Comparison of ENCODE assay signal across 8 cellular contexts in genomic region chr15:49169880-49170597, GRCh38. TPM values are rescaled to one million over a fixed set of nuclear protein-coding genes. Genes with fewer than 3 reads are reported as not detected.
DNase-seq lines count a peak whose midpoint lies in the region; ATAC-seq and TF ChIP-seq lines count a peak whose summit lies in the region.

GALK2 (plus strand) TSS chr15:49170247; CDS start chr15:49170323, 76 bp downstream.

- CTCF ChIA-PET in activated B cell treated with CpG ODN at 0.5 μM for 24 hours (lab: Charles Lee), result no interaction called here

- peaks cover 30% of the 10 kb centered on the region for H3K4me1 Mint-ChIP-seq in activated B cell treated with CpG ODN at 0.5 μM for 24 hours

- H3K27me3 Mint-ChIP-seq in activated B cell treated with CpG ODN at 0.5 μM for 24 hours, result no peaks in the 10 kb centered on the region

- peaks cover 5% of the 10 kb centered on the region for H3K36me3 Mint-ChIP-seq in activated B cell treated with CpG ODN at 0.5 μM for 24 hours (ENCODE audit: low read depth)

- POLR2A ChIA-PET in activated B cell treated with CpG ODN at 0.5 μM for 24 hours (lab: Charles Lee), result interaction anchor here (0.9 to 1.9 kb wide), 3 partner anchors 14 to 451 kb away, joined by 3 to 15 read pairs (median 4); partner anchors contain the start of genes COPS2, DTWD1 and FAM227B

- intact Hi-C loops in activated B cell treated with CpG ODN at 0.5 μM for 24 hours (cut with micrococcal nuclease), result loop anchor here (1.0 to 5.0 kb wide), 2 partner anchors 15 to 358 kb away; partner anchors contain the start of genes CEP152 and COPS2

- peak; percentile 90 for ATAC-seq in GM18870 (IDR thresholded peaks at IDR 0.05; ENCODE audit: unreplicated experiment)
- peak; percentile 82 for ATAC-seq in HG03135 (IDR thresholded peaks at IDR 0.05; ENCODE audit: unreplicated experiment)
- peak; percentile 90 for ATAC-seq in activated B cell treated with CpG ODN at 0.5 μM for 24 hours (ENCODE audit: low read depth)

- DNase-seq in ACHN (peak; percentile 92), NCI-H2227 (lab: John Stamatoyannopoulos, UW; ENCODE audit: unreplicated experiment) (peak; percentile 91), activated B cell treated with CpG ODN at 0.5 μM for 24 hours (peak; percentile 42), caudate nucleus (lab: John Stamatoyannopoulos, UW) (peak in 60 of 61 donors; percentile 5 to 95 (median 70)), iris pigment epithelial cell (ENCODE audit: low read depth) (peak; percentile 83)
- peak; percentile 54 to 83 for DNase-seq in stimulated activated CD4-positive, alpha-beta T cell treated with anti-CD3 and anti-CD28 coated beads, Interleukin-12 subunit alpha, Interleukin-12 subunit beta, amount 100 ng/mL, for 24 hours (ENCODE audit: low read depth in 2 of 2)

- no peak for TF ChIP-seq CTCF in activated B cell treated with CpG ODN at 0.5 μM for 24 hours (IDR thresholded peaks at IDR 0.05)

- peak within 1 kb of the TSS; percentile 97 for H3K4me3 Mint-ChIP-seq in activated B cell treated with CpG ODN at 0.5 μM for 24 hours

- H3K9me3 Mint-ChIP-seq in activated B cell treated with CpG ODN at 0.5 μM for 24 hours, result no peaks in the 10 kb centered on the region

- in situ Hi-C loops in ACHN (cut with HindIII; ENCODE audit: low pct_ligation_motif_present, low pct_unique_long_range_greater_than_20kb, low sequenced_read_pairs), result no loop called here

- H3K27ac Mint-ChIP-seq in activated B cell treated with CpG ODN at 0.5 μM for 24 hours, result peak within 1 kb of the TSS; percentile 85

- peak within 1 kb of the TSS; percentile 85 for H3K27ac ChIP-seq in caudate nucleus (ENCODE audit: low read depth, low read length)

RNA-seq across cellular contexts. Expression of gene GALK2, which starts in this region (rescaled TPM):
- 16.6 and 18.4 TPM in 2 replicates for total RNA-seq in activated B cell treated with CpG ODN at 0.5 μM for 24 hours

Comparison
In these comparisons a context has a peak if more than half of its experiments do, and no peak if none do; other contexts are left out.
1. Peak in every context shown above with its lines: DNase-seq, ATAC-seq and H3K27ac ChIP-seq.
2. DNase-seq: peak in every context shown above with its lines; median percentile 92 in ACHN; 91 in NCI-H2227; 83 in iris pigment epithelial cell; 70 in caudate nucleus; 68 in stimulated activated CD4-positive, alpha-beta T cell treated with anti-CD3 and anti-CD28 coated beads, Interleukin-12 subunit alpha, Interleukin-12 subunit beta, amount 100 ng/mL, for 24 hours; 42 in activated B cell treated with CpG ODN at 0.5 μM for 24 hours.